8 cellular contexts compared by ENCODE assay signal in genomic region chr4:184474261-184475095, GRCh38. TPM values are rescaled to one million over a fixed set of nuclear protein-coding genes. Genes with fewer than 3 reads are reported as not detected.
DNase-seq lines count a peak whose midpoint lies in the region; ATAC-seq and TF ChIP-seq lines count a peak whose summit lies in the region.

TSS of gene IRF2 (minus strand) at chr4:184474550. CDS start at chr4:184429064, 45,486 bp downstream.

- H3K27me3 Mint-ChIP-seq in activated T-helper 2 cell treated with anti-CD3 and anti-CD28 coated beads, Interferon-gamma antibody, Interleukin-2, Interleukin-4, amounts not matched to agents 10 μg/mL and 5 μg/mL and 100 μg/mL, durations not matched to agents 14 hours and 24 hours and 36 hours (ENCODE audit: low read depth), result no peaks in the 10 kb centered on the region
- H3K27me3 Mint-ChIP-seq in naive thymus-derived CD8-positive, alpha-beta T cell, result no peaks in the 10 kb centered on the region
- no peaks in the 10 kb centered on the region for H3K27me3 Mint-ChIP-seq in stimulated activated naive B cell treated with anti-CD40 and anti-IgM and Interleukin-4, amounts not matched to agents 10 μg/mL and 1 μg/mL and 100 μg/mL, for 72 hours

- peak within 1 kb of the TSS; percentile 83 for H3K27ac ChIP-seq in RWPE2 (ENCODE audit: poor library complexity, severe bottlenecking)

- peak within 1 kb of the TSS; percentile 96 for H3K27ac Mint-ChIP-seq in activated T-helper 2 cell treated with anti-CD3 and anti-CD28 coated beads, Interferon-gamma antibody, Interleukin-2, Interleukin-4, amounts not matched to agents 10 μg/mL and 5 μg/mL and 100 μg/mL, durations not matched to agents 14 hours and 24 hours and 36 hours
- H3K27ac Mint-ChIP-seq in naive thymus-derived CD8-positive, alpha-beta T cell, result peak within 1 kb of the TSS; percentile 97 to 99 (median 98)
- peak within 1 kb of the TSS; percentile 99 for H3K27ac Mint-ChIP-seq in stimulated activated naive B cell treated with anti-CD40 and anti-IgM and Interleukin-4, amounts not matched to agents 10 μg/mL and 1 μg/mL and 100 μg/mL, for 72 hours

- no peaks in the 10 kb centered on the region for H3K27me3 ChIP-seq in RWPE2 (ENCODE audit: insufficient read depth, poor library complexity, severe bottlenecking)

- H3K4me1 Mint-ChIP-seq in activated T-helper 2 cell treated with anti-CD3 and anti-CD28 coated beads, Interferon-gamma antibody, Interleukin-2, Interleukin-4, amounts not matched to agents 10 μg/mL and 5 μg/mL and 100 μg/mL, durations not matched to agents 14 hours and 24 hours and 36 hours (ENCODE audit: low read depth), result peaks cover 46% of the 10 kb centered on the region
- peaks cover 40 to 70% (median 68%) of the 10 kb centered on the region in 4 donors for H3K4me1 Mint-ChIP-seq in naive thymus-derived CD8-positive, alpha-beta T cell
- peaks cover 39 to 66% of the 10 kb centered on the region in 2 donors for H3K4me1 Mint-ChIP-seq in stimulated activated naive B cell treated with anti-CD40 and anti-IgM and Interleukin-4, amounts not matched to agents 10 μg/mL and 1 μg/mL and 100 μg/mL, for 72 hours

- no peaks in the 10 kb centered on the region for H3K9me3 Mint-ChIP-seq in activated T-helper 2 cell treated with anti-CD3 and anti-CD28 coated beads, Interferon-gamma antibody, Interleukin-2, Interleukin-4, amounts not matched to agents 10 μg/mL and 5 μg/mL and 100 μg/mL, durations not matched to agents 14 hours and 24 hours and 36 hours
- peaks cover 0 to 2% (median 0%) of the 10 kb centered on the region in 9 donors for H3K9me3 Mint-ChIP-seq in naive thymus-derived CD8-positive, alpha-beta T cell
- H3K9me3 Mint-ChIP-seq in stimulated activated naive B cell treated with anti-CD40 and anti-IgM and Interleukin-4, amounts not matched to agents 10 μg/mL and 1 μg/mL and 100 μg/mL, for 72 hours, result no peaks in the 10 kb centered on the region

- peaks cover 50% of the 10 kb centered on the region for H3K36me3 Mint-ChIP-seq in activated T-helper 2 cell treated with anti-CD3 and anti-CD28 coated beads, Interferon-gamma antibody, Interleukin-2, Interleukin-4, amounts not matched to agents 10 μg/mL and 5 μg/mL and 100 μg/mL, durations not matched to agents 14 hours and 24 hours and 36 hours (ENCODE audit: low read depth)
- peaks cover 4 to 20% (median 6%) of the 10 kb centered on the region in 3 donors for H3K36me3 Mint-ChIP-seq in naive thymus-derived CD8-positive, alpha-beta T cell
- H3K36me3 Mint-ChIP-seq in stimulated activated naive B cell treated with anti-CD40 and anti-IgM and Interleukin-4, amounts not matched to agents 10 μg/mL and 1 μg/mL and 100 μg/mL, for 72 hours, result peaks cover 37 to 46% of the 10 kb centered on the region in 2 donors

- peak; percentile 80 for ATAC-seq in RWPE2 (ENCODE audit: low read depth)
- peak; percentile 78 to 82 for ATAC-seq in naive thymus-derived CD8-positive, alpha-beta T cell
- ATAC-seq in stimulated activated naive B cell treated with anti-CD40 and anti-IgM and Interleukin-4, amounts not matched to agents 10 μg/mL and 1 μg/mL and 100 μg/mL, for 72 hours (replicated peaks), result peak; percentile 71 to 75

- DNase-seq in EH (ENCODE audit: low read depth) (peak; percentile 98), H4 (ENCODE audit: low spot score) (peak; percentile 97), LNCaP clone FGC (ENCODE audit: low read depth) (peak; percentile 91), RWPE2 (ENCODE audit: low spot score) (peak; percentile 96), fibroblast of mammary gland (ENCODE audit: low read depth) (peak; percentile 95)
- peak; percentile 96 for DNase-seq in activated T-helper 2 cell treated with anti-CD3 and anti-CD28 coated beads, Interferon-gamma antibody, Interleukin-2, Interleukin-4, amounts not matched to agents 10 μg/mL and 5 μg/mL and 100 μg/mL, durations not matched to agents 14 hours and 24 hours and 36 hours (ENCODE audit: low spot score)
- DNase-seq in naive thymus-derived CD8-positive, alpha-beta T cell, result peak; percentile 85 to 99 (median 95)
- peak; percentile 95 for DNase-seq in stimulated activated naive B cell treated with anti-CD40 and anti-IgM and Interleukin-4, amounts not matched to agents 10 μg/mL and 1 μg/mL and 100 μg/mL, for 72 hours

- POLR2A ChIA-PET in naive thymus-derived CD8-positive, alpha-beta T cell (lab: Charles Lee), result interaction anchor here (0.6 to 5.5 kb wide), 30 partner anchors 9 to 1030 kb away, joined by 3 to 81 read pairs (median 4); partner anchors contain the start of genes CASP3, CDKN2AIP, CENPU and ING2

- intact Hi-C loops in activated T-helper 2 cell treated with anti-CD3 and anti-CD28 coated beads, Interferon-gamma antibody, Interleukin-2, Interleukin-4, amounts not matched to agents 10 μg/mL and 5 μg/mL and 100 μg/mL, durations not matched to agents 14 hours and 24 hours and 36 hours (cut with micrococcal nuclease), result loop anchor here (1.0 to 10.0 kb wide), 12 partner anchors 15 to 1030 kb away; partner anchors contain the start of genes CASP3, CDKN2AIP, CENPU and PRIMPOL

- no peak for TF ChIP-seq CTCF in LNCaP clone FGC (IDR thresholded peaks at IDR 0.05; ENCODE audit: control insufficient read depth, extremely low read depth, insufficient read depth)
- TF ChIP-seq CTCF in RWPE2 (IDR thresholded peaks at IDR 0.05; ENCODE audit: poor library complexity, severe bottlenecking), result no peak
- TF ChIP-seq CTCF in fibroblast of mammary gland (conservative IDR thresholded peaks at IDR 0.05; ENCODE audit: control insufficient read depth, insufficient read depth, low read depth, low read length), result no peak

- peak within 1 kb of the TSS; percentile 95 for H3K4me3 Mint-ChIP-seq in activated T-helper 2 cell treated with anti-CD3 and anti-CD28 coated beads, Interferon-gamma antibody, Interleukin-2, Interleukin-4, amounts not matched to agents 10 μg/mL and 5 μg/mL and 100 μg/mL, durations not matched to agents 14 hours and 24 hours and 36 hours (ENCODE audit: low read depth)
- H3K4me3 Mint-ChIP-seq in naive thymus-derived CD8-positive, alpha-beta T cell, result peak within 1 kb of the TSS; percentile 92 to 100 (median 98)
- peak within 1 kb of the TSS; percentile 94 to 98 for H3K4me3 Mint-ChIP-seq in stimulated activated naive B cell treated with anti-CD40 and anti-IgM and Interleukin-4, amounts not matched to agents 10 μg/mL and 1 μg/mL and 100 μg/mL, for 72 hours

- no peaks in the 10 kb centered on the region for H3K36me3 ChIP-seq in RWPE2 (ENCODE audit: low read depth)

- H3K4me1 ChIP-seq in RWPE2 (ENCODE audit: insufficient read depth, poor library complexity, severe bottlenecking), result peaks cover 4% of the 10 kb centered on the region

- H3K4me3 ChIP-seq in LNCaP clone FGC (ENCODE audit: low read depth, low read length) (peak within 1 kb of the TSS; percentile 90), RWPE2 (ENCODE audit: severe bottlenecking) (peak within 1 kb of the TSS; percentile 83), fibroblast of mammary gland (ENCODE audit: control insufficient read depth, low read depth, low read length) (peak within 1 kb of the TSS; percentile 74)

- H3K9me3 ChIP-seq in RWPE2 (ENCODE audit: severe bottlenecking), result no peaks in the 10 kb centered on the region

RNA-seq across cellular contexts. Expression of gene IRF2, which starts in this region (rescaled TPM):
- total RNA-seq in H4 (2014; rRNA removed; shearing (Covaris generic)), result 33.5 and 35.9 TPM in 2 replicates
- total RNA-seq in activated T-helper 2 cell treated with anti-CD3 and anti-CD28 coated beads, Interferon-gamma antibody, Interleukin-2, Interleukin-4, amounts not matched to agents 10 μg/mL and 5 μg/mL and 100 μg/mL, durations not matched to agents 14 hours and 24 hours and 36 hours, result 47.6 and 53.2 TPM in 2 replicates
- total RNA-seq in naive thymus-derived CD8-positive, alpha-beta T cell, result 10 to 100 TPM; 62.6 to 77.1 TPM
- 10 to 100 TPM; 72.7 to 80.7 (median 78.3) TPM for polyA plus RNA-seq in naive thymus-derived CD8-positive, alpha-beta T cell

Comparison
In these comparisons a context has a peak if more than half of its experiments do, and no peak if none do; other contexts are left out.
1. Peak in every context shown above with its lines: DNase-seq, ATAC-seq, H3K4me3 ChIP-seq and H3K27ac ChIP-seq.